Comparison of ENCODE assay signal across 19 cellular contexts in genomic region chr21:44567481-44568171, GRCh38.
"Had no signal": no experiment of that assay in that cellular context is flagged by ENCODE, and none has a peak within 500 bp of the region (broad histone marks: within the 10 kb centered on the region; RNA-seq: fewer than 3 reads in every experiment).

No MANE protein-coding gene starts in this region.

- H3K9me3 ChIP-seq: neutrophil had no signal

- H3K9me3 Mint-ChIP-seq: effector memory CD8-positive, alpha-beta T cell had no signal

- ATAC-seq: effector memory CD8-positive, alpha-beta T cell; gastroesophageal sphincter; left cardiac atrium; naive thymus-derived CD4-positive, alpha-beta T cell; stimulated activated naive CD8-positive, alpha-beta T cell treated with anti-CD3 and anti-CD28 coated beads, Interleukin-15, Interleukin-2, amounts not matched to agents 100 U/mL and 50 U/mL, for 24 hours had no signal

- H3K27me3 ChIP-seq: right atrium auricular region had no signal

- H3K36me3 ChIP-seq: esophagus squamous epithelium, gastroesophageal sphincter, left ventricle myocardium inferior, neutrophil, right atrium auricular region, sigmoid colon, tibial artery had no signal

- H3K4me3 ChIP-seq: esophagus squamous epithelium, gastroesophageal sphincter, left ventricle myocardium inferior, lung, right atrium auricular region, sigmoid colon, skin epidermis, tibial artery had no signal

- H3K27ac Mint-ChIP-seq: effector memory CD8-positive, alpha-beta T cell; nephron progenitor cell had no signal

- H3K36me3 Mint-ChIP-seq: immature natural killer cell had no signal

- H3K4me1 Mint-ChIP-seq: nephron progenitor cell had no signal

- H3K4me3 Mint-ChIP-seq: effector memory CD8-positive, alpha-beta T cell; immature natural killer cell; naive thymus-derived CD4-positive, alpha-beta T cell; nephron progenitor cell had no signal

- H3K27ac ChIP-seq: epithelial cell of prostate, esophagus squamous epithelium, gastroesophageal sphincter, left ventricle myocardium inferior, neutrophil, right atrium auricular region, sigmoid colon, skin epidermis, tibial artery had no signal

- DNase-seq: effector memory CD8-positive, alpha-beta T cell; esophagus squamous epithelium; foreskin fibroblast; glutamatergic neuron; immature natural killer cell; left cardiac atrium; left ventricle myocardium inferior; naive thymus-derived CD4-positive, alpha-beta T cell; nephron progenitor cell; stimulated activated CD4-positive, alpha-beta T cell treated with anti-CD3 and anti-CD28 coated beads, Interleukin-12 subunit alpha, Interleukin-12 subunit beta, amount 100 ng/mL, for 4 hours; stimulated activated naive CD8-positive, alpha-beta T cell treated with anti-CD3 and anti-CD28 coated beads, Interleukin-15, Interleukin-2, amounts not matched to agents 100 U/mL and 50 U/mL, for 24 hours had no signal
